Comparison of ENCODE assay signal across 19 cellular contexts in genomic region chr4:150265806-150266205, GRCh38.
A peak's percentile ranks its signal among the peaks of the same experiment; 100 is the strongest.
DNase-seq lines count a peak whose midpoint lies in the region; ATAC-seq and TF ChIP-seq lines count a peak whose summit lies in the region.
"Had no signal": no experiment of that assay in that cellular context is flagged by ENCODE, and none has a peak within 500 bp of the region (broad histone marks: within the 10 kb centered on the region; RNA-seq: fewer than 3 reads in every experiment).

No MANE protein-coding gene starts in this region.

- H3K27me3 ChIP-seq in foreskin keratinocyte (no peaks in the 10 kb centered on the region), right atrium auricular region (no peaks in the 10 kb centered on the region)

- peaks cover 10% of the 10 kb centered on the region for H3K36me3 ChIP-seq in right atrium auricular region

- no peak overlapping the region for H3K27ac ChIP-seq in foreskin keratinocyte
- H3K27ac ChIP-seq in right atrium auricular region = no peak overlapping the region
- H3K27ac ChIP-seq: A549, GM23248 had no signal

- H3K27me3 Mint-ChIP-seq in HFFc6 (ENCODE audit: insufficient read depth) = peaks cover 75% of the 10 kb centered on the region
- H3K27me3 Mint-ChIP-seq: CD4-positive, alpha-beta memory T cell had no signal

- peak overlapping the region; percentile 42; the same call in 1 of the 2 replicates for H3K4me3 Mint-ChIP-seq in HFFc6
- H3K4me3 Mint-ChIP-seq: CD4-positive, alpha-beta memory T cell had no signal

- peaks cover 5% of the 10 kb centered on the region for H3K4me1 ChIP-seq in foreskin keratinocyte
- H3K4me1 ChIP-seq in right atrium auricular region = no peaks in the 10 kb centered on the region
- H3K4me1 ChIP-seq: A549 had no signal

- ATAC-seq in foreskin keratinocyte (peak; percentile 55), HG03175 (IDR thresholded peaks at IDR 0.05; ENCODE audit: unreplicated experiment) (no peak), GM21360 (IDR thresholded peaks at IDR 0.05; ENCODE audit: unreplicated experiment) (no peak)
- ATAC-seq: A549 had no signal

- peaks cover 0 to 5% of the 10 kb centered on the region in 2 donors for H3K9me3 ChIP-seq in right atrium auricular region
- H3K9me3 ChIP-seq: A549 had no signal

- peaks cover 70% of the 10 kb centered on the region for H3K9me3 Mint-ChIP-seq in HFFc6

- peak overlapping the region; percentile 73 for H3K27ac Mint-ChIP-seq in HFFc6

- H3K36me3 Mint-ChIP-seq in HFFc6 (ENCODE audit: low read depth) = peaks cover 92% of the 10 kb centered on the region

- DNase-seq in HFFc6 (no peak), astrocyte of the hippocampus (ENCODE audit: low read depth, low spot score) (peak; percentile 50), foreskin keratinocyte (peak; percentile 41 to 60), myocyte (ENCODE audit: low read depth) (peak; percentile 66), NCI-H446 (lab: John Stamatoyannopoulos, UW) (no peak), right atrium auricular region (ENCODE audit: low spot score) (no peak)
- DNase-seq: 8988T; ACHN; C1 segment of cervical spinal cord; CD4-positive, alpha-beta memory T cell; COR-L47; DMS153; DND-41; GM23248; H7; HCEC 1CT had no signal

- H3K4me3 ChIP-seq in right atrium auricular region = no peak overlapping the region
- H3K4me3 ChIP-seq: A549, GM23248 had no signal

- TF ChIP-seq CTCF in HFFc6 (IDR thresholded peaks at IDR 0.05) (no peak), foreskin keratinocyte (conservative IDR thresholded peaks at IDR 0.05) (no peak), right atrium auricular region (IDR thresholded peaks at IDR 0.05) (no peak)

- peaks cover 66% of the 10 kb centered on the region for H3K4me1 Mint-ChIP-seq in HFFc6 (ENCODE audit: low read depth)

Comparison
In these comparisons a context has a peak if more than half of its experiments do, and no peak if none do; other contexts are left out.
1. DNase-seq: peak in astrocyte of the hippocampus (single experiment), foreskin keratinocyte (2 of 2) and myocyte (single experiment); none in HFFc6 (single experiment), NCI-H446 (0 of 2) and right atrium auricular region (single experiment).